In the genomic region with DNA sequence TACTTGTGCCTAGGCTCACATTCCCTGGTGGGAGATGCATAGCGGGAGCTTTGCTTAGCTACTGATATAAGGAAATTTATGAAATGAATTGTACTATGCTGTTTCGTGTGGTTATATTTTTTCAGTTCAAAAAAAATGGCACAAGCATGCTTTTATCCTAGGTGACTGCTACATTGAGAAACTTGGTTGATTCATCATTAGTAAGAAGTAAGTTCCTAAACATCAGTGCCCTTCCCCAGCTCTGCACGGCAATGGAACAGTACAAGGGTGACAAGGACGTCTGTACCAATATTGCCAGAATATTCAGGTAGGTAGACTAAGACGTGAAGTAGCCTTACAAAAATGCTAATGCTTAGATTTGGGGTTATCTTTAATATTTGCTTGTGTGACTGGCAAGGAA, we compare ENCODE assay signal across 15 cellular contexts.
A peak's percentile ranks its signal among the peaks of the same experiment; 100 is the strongest.
DNase-seq lines count a peak whose midpoint lies in the region; ATAC-seq and TF ChIP-seq lines count a peak whose summit lies in the region.
"Had no signal": no experiment of that assay in that cellular context is flagged by ENCODE, and none has a peak within 500 bp of the region (broad histone marks: within the 10 kb centered on the region; RNA-seq: fewer than 3 reads in every experiment).

No MANE protein-coding gene starts in this region.

- H3K9me3 Mint-ChIP-seq in MCF 10A (ENCODE audit: unreplicated experiment): no peaks in the 10 kb centered on the region

- no peak overlapping the region for H3K4me3 ChIP-seq in breast epithelium
- no peak overlapping the region for H3K4me3 ChIP-seq in RWPE2 (ENCODE audit: severe bottlenecking)
- H3K4me3 ChIP-seq: BLaER1, GM12878 had no signal

- no peak overlapping the region for H3K27ac Mint-ChIP-seq in MCF 10A (ENCODE audit: low read depth, unreplicated experiment)

- POLR2A ChIA-PET in MCF 10A (lab: Yijun Ruan, JAX): interaction anchor here (0.7 to 1.4 kb wide), 7 partner anchors 8 to 765 kb away, joined by 3 to 4 read pairs (median 4); no protein-coding TSS in a partner anchor

- H3K4me1 ChIP-seq in breast epithelium: no peaks in the 10 kb centered on the region
- H3K4me1 ChIP-seq in RWPE2 (ENCODE audit: insufficient read depth, poor library complexity, severe bottlenecking): peaks cover 8% of the 10 kb centered on the region

- DNase-seq in MCF 10A (ENCODE audit: unreplicated experiment) (peak; percentile 35), breast epithelium (ENCODE audit: low spot score in 2 of 2) (no peak), RWPE2 (ENCODE audit: low spot score) (no peak), caudate nucleus (lab: John Stamatoyannopoulos, UW) (no peak)
- DNase-seq in stimulated activated CD4-positive, alpha-beta T cell treated with anti-CD3 and anti-CD28 coated beads, Interleukin-2, amount 100 ng/mL, for 24 hours: no peak
- DNase-seq: AML-193, DMS53, H7 had no signal

- ATAC-seq in RWPE2 (ENCODE audit: low read depth) (peak; percentile 53; the same call in 1 of the 3 replicates), GM18517 (IDR thresholded peaks at IDR 0.05; ENCODE audit: unreplicated experiment) (no peak), GM19035 (IDR thresholded peaks at IDR 0.05; ENCODE audit: unreplicated experiment) (no peak), HG03039 (IDR thresholded peaks at IDR 0.05; ENCODE audit: unreplicated experiment) (no peak)
- ATAC-seq: GM12878, HepG2 had no signal

- no peaks in the 10 kb centered on the region for H3K36me3 Mint-ChIP-seq in MCF 10A (ENCODE audit: insufficient read depth, unreplicated experiment)

- H3K27me3 ChIP-seq in breast epithelium (no peaks in the 10 kb centered on the region), RWPE2 (ENCODE audit: insufficient read depth, poor library complexity, severe bottlenecking) (no peaks in the 10 kb centered on the region)
- H3K27me3 ChIP-seq: BLaER1 had no signal

- no TSS peak for BruUV-seq in MCF 10A (replicated peaks; lab: Mats Ljungman, UMichigan)

- no peaks in the 10 kb centered on the region for H3K27me3 Mint-ChIP-seq in MCF 10A (ENCODE audit: insufficient read depth, unreplicated experiment)

- H3K36me3 ChIP-seq in breast epithelium: no peaks in the 10 kb centered on the region
- H3K36me3 ChIP-seq in RWPE2 (ENCODE audit: low read depth): no peaks in the 10 kb centered on the region
- H3K36me3 ChIP-seq: BLaER1 had no signal

- TF ChIP-seq CTCF in MCF 10A (IDR thresholded peaks at IDR 0.05; ENCODE audit: unreplicated experiment) (no peak), breast epithelium (IDR thresholded peaks at IDR 0.05) (no peak), RWPE2 (IDR thresholded peaks at IDR 0.05; ENCODE audit: poor library complexity, severe bottlenecking) (no peak)

- H3K9me3 ChIP-seq in breast epithelium (no peaks in the 10 kb centered on the region), RWPE2 (ENCODE audit: severe bottlenecking) (no peaks in the 10 kb centered on the region)

- no peak for TF ChIP-seq POLR2A in breast epithelium (IDR thresholded peaks at IDR 0.05)

- no peak overlapping the region for H3K27ac ChIP-seq in breast epithelium
- H3K27ac ChIP-seq in RWPE2 (ENCODE audit: poor library complexity, severe bottlenecking): no peak overlapping the region
- peak overlapping the region; percentile 24 for H3K27ac ChIP-seq in caudate nucleus (ENCODE audit: low read depth, low read length)
- H3K27ac ChIP-seq: 22Rv1, BLaER1 had no signal

- intact Hi-C loops in MCF 10A (cut with micrococcal nuclease) (no loop called here), breast epithelium (cut with DNase I; ENCODE audit: low total_unique reads) (no loop called here)

- H3K4me3 Mint-ChIP-seq in MCF 10A (ENCODE audit: unreplicated experiment): no peak overlapping the region

- H3K4me1 Mint-ChIP-seq in MCF 10A (ENCODE audit: insufficient read depth, unreplicated experiment): peaks cover 4% of the 10 kb centered on the region

- CTCF ChIA-PET in MCF 10A (lab: Yijun Ruan, JAX): interaction anchor here (0.9 to 2.3 kb wide), 2 partner anchors 14 to 80 kb away, joined by 3 to 7 read pairs; no protein-coding TSS in a partner anchor
